ENCODE assay signal across 13 cellular contexts in the genomic region with DNA sequence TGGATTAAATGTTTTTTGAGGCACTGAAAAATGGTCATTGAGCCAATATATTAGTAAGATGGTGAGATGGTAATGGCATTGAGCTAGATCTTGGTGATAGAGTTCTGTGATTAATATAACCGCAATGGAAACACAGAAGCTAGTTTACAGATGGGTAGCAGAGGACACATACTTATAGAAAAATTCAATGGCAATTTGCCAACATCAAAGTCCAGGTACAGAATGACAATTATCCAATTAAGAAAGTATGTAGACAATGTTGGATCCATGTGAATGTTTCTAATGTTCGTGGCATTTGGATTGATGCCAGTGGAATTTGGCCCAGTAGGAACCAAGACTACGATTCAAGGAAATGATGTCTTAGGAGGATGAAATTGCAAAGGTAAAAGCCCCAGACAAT.
DNase-seq lines count a peak whose midpoint lies in the region; ATAC-seq, FAIRE-seq and TF ChIP-seq lines count a peak whose summit lies in the region.
"Had no signal": no experiment of that assay in that cellular context is flagged by ENCODE, and none has a peak within 500 bp of the region (broad histone marks: within the 10 kb centered on the region; RNA-seq: fewer than 3 reads in every experiment).

No MANE protein-coding gene starts in this region.

- no peaks in the 10 kb centered on the region for H3K27me3 ChIP-seq in keratinocyte (ENCODE audit: control insufficient read depth, extremely low read depth, insufficient read depth, low read length)
- H3K27me3 ChIP-seq: vagina had no signal

- H3K4me3 ChIP-seq in astrocyte of the cerebellum (ENCODE audit: low read depth, low read length) (no peak overlapping the region), keratinocyte (ENCODE audit: control insufficient read depth in 2 of 3, extremely low read depth in 1 of 3, insufficient read depth in 2 of 3, low read depth in 1 of 3, low read length in 3 of 3) (no peak overlapping the region)
- H3K4me3 ChIP-seq: vagina had no signal

- no peaks in the 10 kb centered on the region for H3K36me3 ChIP-seq in keratinocyte (ENCODE audit: control insufficient read depth in 2 of 2, extremely low read depth in 1 of 2, insufficient read depth in 2 of 2, low read length in 2 of 2)
- H3K36me3 ChIP-seq: vagina had no signal

- no peaks in the 10 kb centered on the region for H3K4me1 Mint-ChIP-seq in effector memory CD8-positive, alpha-beta T cell (ENCODE audit: low read depth in 2 of 2)
- H3K4me1 Mint-ChIP-seq in activated CD8-positive, alpha-beta T cell treated with anti-CD3 and anti-CD28 coated beads for 36 hours (ENCODE audit: low read depth), result no peaks in the 10 kb centered on the region
- no peaks in the 10 kb centered on the region for H3K4me1 Mint-ChIP-seq in CD14-positive monocyte
- H3K4me1 Mint-ChIP-seq: central memory CD8-positive, alpha-beta T cell; stimulated activated naive B cell treated with anti-CD40 and anti-IgM and Interleukin-4, amounts not matched to agents 10 μg/mL and 1 μg/mL and 100 μg/mL, for 72 hours had no signal

- H2AFZ ChIP-seq in keratinocyte (ENCODE audit: control insufficient read depth, low read length), result no peak overlapping the region

- in situ Hi-C loops in astrocyte of the cerebellum (cut with HindIII; ENCODE audit: low sequenced_read_pairs), result no loop called here

- H3K9me1 ChIP-seq in keratinocyte (ENCODE audit: control insufficient read depth, extremely low read depth, insufficient read depth, low read length), result no peaks in the 10 kb centered on the region

- H3K4me2 ChIP-seq in keratinocyte (ENCODE audit: control insufficient read depth, extremely low read depth, insufficient read depth, low read depth, low read length), result peak overlapping the region; percentile 48

- no peak overlapping the region for H3K4me3 Mint-ChIP-seq in effector memory CD8-positive, alpha-beta T cell
- no peak overlapping the region for H3K4me3 Mint-ChIP-seq in activated CD8-positive, alpha-beta T cell treated with anti-CD3 and anti-CD28 coated beads for 36 hours
- H3K4me3 Mint-ChIP-seq in CD14-positive monocyte, result no peak overlapping the region
- H3K4me3 Mint-ChIP-seq: central memory CD8-positive, alpha-beta T cell; stimulated activated naive B cell treated with anti-CD40 and anti-IgM and Interleukin-4, amounts not matched to agents 10 μg/mL and 1 μg/mL and 100 μg/mL, for 72 hours had no signal

- no peak overlapping the region for H3K9ac ChIP-seq in keratinocyte (ENCODE audit: control insufficient read depth, extremely low read depth, insufficient read depth, low read length)

- H3K4me1 ChIP-seq in keratinocyte (ENCODE audit: control insufficient read depth, extremely low read depth, insufficient read depth, low read length), result peaks cover 19% of the 10 kb centered on the region
- H3K4me1 ChIP-seq: vagina had no signal

- no peaks in the 10 kb centered on the region for H3K79me2 ChIP-seq in keratinocyte (ENCODE audit: control insufficient read depth, insufficient read depth, low read length)

- POLR2A ChIA-PET in activated CD8-positive, alpha-beta T cell treated with anti-CD3 and anti-CD28 coated beads for 36 hours (lab: Charles Lee), result no interaction called here

- dilution Hi-C loops in keratinocyte (cut with MboI; ENCODE audit: extremely low pct_ligation_motif_present, low sequenced_read_pairs), result no loop called here

- H3K9me3 ChIP-seq in keratinocyte (ENCODE audit: control insufficient read depth, low read depth, low read length), result no peaks in the 10 kb centered on the region
- H3K9me3 ChIP-seq: vagina had no signal

- DNase-seq in COLO829 (ENCODE audit: low spot score) (peak; percentile 10), HTR-8/SVneo (ENCODE audit: insufficient read length, low spot score) (peak; percentile 15), astrocyte of the cerebellum (ENCODE audit: low read depth) (peak; percentile 70), keratinocyte (ENCODE audit: low read depth, low spot score) (peak; percentile 68), CD14-positive monocyte (ENCODE audit: low spot score) (no peak)
- no peak for DNase-seq in effector memory CD8-positive, alpha-beta T cell
- DNase-seq in activated CD8-positive, alpha-beta T cell treated with anti-CD3 and anti-CD28 coated beads for 36 hours, result no peak
- DNase-seq: activated CD4-positive, alpha-beta T cell treated with anti-CD3 and anti-CD28 coated beads, Interleukin-2, amount 50 U/mL, for 4 hours; NCI-H345; stimulated activated naive B cell treated with anti-CD40 and anti-IgM and Interleukin-4, amounts not matched to agents 10 μg/mL and 1 μg/mL and 100 μg/mL, for 72 hours had no signal

- TF ChIP-seq CTCF in astrocyte of the cerebellum (IDR thresholded peaks at IDR 0.05; ENCODE audit: low read depth, low read length, missing control alignments), result no peak
- no peak for TF ChIP-seq CTCF in keratinocyte (optimal IDR thresholded peaks at IDR 0.05 in 1 of 3, IDR thresholded peaks at IDR 0.05 in 1 of 3, conservative IDR thresholded peaks at IDR 0.05 in 1 of 3; ENCODE audit: extremely low read depth in 1 of 3, insufficient read depth in 2 of 3, low read length in 3 of 3)
- TF ChIP-seq CTCF in activated CD8-positive, alpha-beta T cell treated with anti-CD3 and anti-CD28 coated beads for 36 hours (IDR thresholded peaks at IDR 0.05), result no peak
- TF ChIP-seq CTCF in CD14-positive monocyte (IDR thresholded peaks at IDR 0.05), result no peak

- H3K9me3 Mint-ChIP-seq in effector memory CD8-positive, alpha-beta T cell, result peaks cover 6 to 23% of the 10 kb centered on the region in 2 donors
- H3K9me3 Mint-ChIP-seq in activated CD8-positive, alpha-beta T cell treated with anti-CD3 and anti-CD28 coated beads for 36 hours, result peaks cover 3% of the 10 kb centered on the region
- H3K9me3 Mint-ChIP-seq in CD14-positive monocyte, result peaks cover 0 to 9% (median 0%) of the 10 kb centered on the region in 7 donors
- H3K9me3 Mint-ChIP-seq: stimulated activated naive B cell treated with anti-CD40 and anti-IgM and Interleukin-4, amounts not matched to agents 10 μg/mL and 1 μg/mL and 100 μg/mL, for 72 hours had no signal

- no peak for ATAC-seq in effector memory CD8-positive, alpha-beta T cell (replicated peaks)
- ATAC-seq in HG02970 (IDR thresholded peaks at IDR 0.05; ENCODE audit: low FRiP score, unreplicated experiment), result no peak
- ATAC-seq in activated CD8-positive, alpha-beta T cell treated with anti-CD3 and anti-CD28 coated beads for 36 hours, result no peak
- ATAC-seq: stimulated activated naive B cell treated with anti-CD40 and anti-IgM and Interleukin-4, amounts not matched to agents 10 μg/mL and 1 μg/mL and 100 μg/mL, for 72 hours had no signal

- intact Hi-C loops in activated CD8-positive, alpha-beta T cell treated with anti-CD3 and anti-CD28 coated beads for 36 hours (cut with micrococcal nuclease), result no loop called here
- intact Hi-C loops in CD14-positive monocyte (cut with micrococcal nuclease), result no loop called here

- H4K20me1 ChIP-seq in keratinocyte (ENCODE audit: control insufficient read depth, extremely low read depth, insufficient read depth, low read length), result no peaks in the 10 kb centered on the region

- H3K27ac ChIP-seq in keratinocyte (ENCODE audit: control insufficient read depth, insufficient read depth, low read length), result no peak overlapping the region
- H3K27ac ChIP-seq: vagina had no signal

- H3K27ac Mint-ChIP-seq in effector memory CD8-positive, alpha-beta T cell, result no peak overlapping the region
- no peak overlapping the region for H3K27ac Mint-ChIP-seq in activated CD8-positive, alpha-beta T cell treated with anti-CD3 and anti-CD28 coated beads for 36 hours
- no peak overlapping the region for H3K27ac Mint-ChIP-seq in CD14-positive monocyte
- H3K27ac Mint-ChIP-seq: stimulated activated naive B cell treated with anti-CD40 and anti-IgM and Interleukin-4, amounts not matched to agents 10 μg/mL and 1 μg/mL and 100 μg/mL, for 72 hours had no signal

- no peaks in the 10 kb centered on the region for H3K27me3 Mint-ChIP-seq in effector memory CD8-positive, alpha-beta T cell
- no peaks in the 10 kb centered on the region for H3K27me3 Mint-ChIP-seq in activated CD8-positive, alpha-beta T cell treated with anti-CD3 and anti-CD28 coated beads for 36 hours
- peaks cover 0 to 2% (median 0%) of the 10 kb centered on the region in 3 donors for H3K27me3 Mint-ChIP-seq in CD14-positive monocyte (ENCODE audit: low read depth in 3 of 3)
- H3K27me3 Mint-ChIP-seq: central memory CD8-positive, alpha-beta T cell; stimulated activated naive B cell treated with anti-CD40 and anti-IgM and Interleukin-4, amounts not matched to agents 10 μg/mL and 1 μg/mL and 100 μg/mL, for 72 hours had no signal

- peaks cover 4% of the 10 kb centered on the region for H3K36me3 Mint-ChIP-seq in effector memory CD8-positive, alpha-beta T cell (ENCODE audit: insufficient read depth)
- no peaks in the 10 kb centered on the region for H3K36me3 Mint-ChIP-seq in activated CD8-positive, alpha-beta T cell treated with anti-CD3 and anti-CD28 coated beads for 36 hours (ENCODE audit: low read depth)
- H3K36me3 Mint-ChIP-seq in CD14-positive monocyte, result no peaks in the 10 kb centered on the region
- H3K36me3 Mint-ChIP-seq: stimulated activated naive B cell treated with anti-CD40 and anti-IgM and Interleukin-4, amounts not matched to agents 10 μg/mL and 1 μg/mL and 100 μg/mL, for 72 hours had no signal

- CTCF ChIA-PET in activated CD8-positive, alpha-beta T cell treated with anti-CD3 and anti-CD28 coated beads for 36 hours (lab: Charles Lee), result no interaction called here

- FAIRE-seq in HTR-8/SVneo (lab: Jason Lieb, UNC), result no peak
- peak; percentile 98 for FAIRE-seq in keratinocyte (lab: Jason Lieb, UNC)

Comparison
In these comparisons a context has a peak if more than half of its experiments do, and no peak if none do; other contexts are left out.
1. DNase-seq: peak in COLO829 (single experiment), HTR-8/SVneo (single experiment), astrocyte of the cerebellum (single experiment) and keratinocyte (single experiment); none in effector memory CD8-positive, alpha-beta T cell (0 of 3), activated CD8-positive, alpha-beta T cell treated with anti-CD3 and anti-CD28 coated beads for 36 hours (single experiment) and CD14-positive monocyte (single experiment).